Comparison of ENCODE assay signal across 27 cellular contexts in the genomic region with DNA sequence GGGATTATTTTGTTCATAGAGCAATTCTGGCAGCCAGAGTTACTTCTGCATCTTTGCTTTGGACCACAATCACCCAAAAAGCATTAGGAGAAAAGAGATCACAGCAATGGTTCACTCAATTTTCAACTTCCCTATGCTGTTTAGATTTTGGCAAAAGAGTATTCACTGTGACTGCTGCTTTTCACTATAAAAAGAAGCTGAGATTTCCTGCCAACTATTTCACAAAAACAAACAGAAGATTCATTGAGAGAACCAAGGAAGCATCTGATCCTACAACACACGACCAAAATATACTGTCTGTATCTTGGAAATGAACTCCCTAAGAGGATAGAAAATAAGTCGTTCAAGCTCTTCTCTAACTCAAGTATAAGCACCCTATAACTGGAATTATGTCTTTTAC.
DNase-seq lines count a peak whose midpoint lies in the region; FAIRE-seq and TF ChIP-seq lines count a peak whose summit lies in the region.
"Had no signal": no experiment of that assay in that cellular context is flagged by ENCODE, and none has a peak within 500 bp of the region (broad histone marks: within the 10 kb centered on the region; RNA-seq: fewer than 3 reads in every experiment).

No MANE protein-coding gene starts in this region.

- no peak overlapping the region for H3K9ac ChIP-seq in astrocyte (ENCODE audit: low read length)
- H3K9ac ChIP-seq: SK-N-SH had no signal

- peak overlapping the region; percentile 66 for H3K27ac Mint-ChIP-seq in astrocyte (ENCODE audit: unreplicated experiment)
- H3K27ac Mint-ChIP-seq in nephron: peak overlapping the region in 2 of 3 experiments; percentile 14 to 35
- H3K27ac Mint-ChIP-seq: B cell; CD8-positive, alpha-beta T cell had no signal

- peak overlapping the region; percentile 22 for H2AFZ ChIP-seq in astrocyte (ENCODE audit: low read depth, low read length)

- no peak overlapping the region for H3K27ac ChIP-seq in astrocyte (ENCODE audit: low read depth, low read length)
- H3K27ac ChIP-seq: C4-2B had no signal

- no peaks in the 10 kb centered on the region for H3K9me3 ChIP-seq in astrocyte (ENCODE audit: insufficient read depth, low read depth, low read length)
- H3K9me3 ChIP-seq: SK-N-SH had no signal

- H3K4me3 Mint-ChIP-seq in astrocyte (ENCODE audit: unreplicated experiment) (no peak overlapping the region), nephron (no peak overlapping the region)
- H3K4me3 Mint-ChIP-seq: B cell; CD8-positive, alpha-beta T cell had no signal

- H3K27me3 ChIP-seq in astrocyte (ENCODE audit: insufficient read depth, low read length): no peaks in the 10 kb centered on the region

- DNase-seq in astrocyte (ENCODE audit: low read depth) (no peak), globus pallidus (ENCODE audit: low spot score) (peak; percentile 87), NCI-H345 (lab: John Stamatoyannopoulos, UW) (no peak), NCI-H1417 treated with DMSO at 0.1 percent for 48 hours (lab: John Stamatoyannopoulos, UW) (no peak), COLO829 (ENCODE audit: low spot score) (no peak)
- no peak for DNase-seq in activated CD8-positive, alpha-beta memory T cell treated with anti-CD3 and anti-CD28 coated beads, Interleukin-2, amount 50 U/mL, for 48 hours
- DNase-seq: CD8-positive, alpha-beta T cell; DMS 273 treated with DMSO at 0.1 percent for 48 hours; DMS79; EL; GF-D8; IMR-90; KG1; MM.1S; NCI-H1417; NCI-H187; NCI-H2081 treated with DMSO at 0.1 percent for 48 hours; NCI-H2171 treated with DMSO at 0.1 percent for 48 hours; NCI-H526; NCI-H82; NK-92 treated with Interleukin-12 subunit alpha and Interleukin-12 subunit beta, amount 100 ng/mL, for 24 hours; PC-3; SK-N-SH had no signal

- no peaks in the 10 kb centered on the region for H3K36me3 ChIP-seq in astrocyte (ENCODE audit: insufficient read depth, low read length)

- H3K4me2 ChIP-seq in astrocyte (ENCODE audit: low read length): peak overlapping the region; percentile 12
- H3K4me2 ChIP-seq: SK-N-SH had no signal

- H3K4me1 ChIP-seq in astrocyte (ENCODE audit: insufficient read depth, low read length): peaks cover 3% of the 10 kb centered on the region

- H3K9me3 Mint-ChIP-seq in astrocyte (ENCODE audit: unreplicated experiment) (no peaks in the 10 kb centered on the region), nephron (no peaks in the 10 kb centered on the region)
- H3K9me3 Mint-ChIP-seq: CD8-positive, alpha-beta T cell had no signal

- H3K4me3 ChIP-seq in astrocyte (ENCODE audit: insufficient read depth, low read depth, low read length): no peak overlapping the region

- H3K27me3 Mint-ChIP-seq in astrocyte (ENCODE audit: low read depth, unreplicated experiment): peaks cover 10% of the 10 kb centered on the region
- peaks cover 15% of the 10 kb centered on the region for H3K27me3 Mint-ChIP-seq in nephron (ENCODE audit: low read depth)

- TF ChIP-seq CTCF in astrocyte (IDR thresholded peaks at IDR 0.05; ENCODE audit: insufficient read depth, low read depth, low read length) (no peak), nephron (IDR thresholded peaks at IDR 0.05; ENCODE audit: unreplicated experiment in 3 of 3) (no peak)

- H4K20me1 ChIP-seq in astrocyte (ENCODE audit: insufficient read depth, low read length): no peaks in the 10 kb centered on the region

- no peak for FAIRE-seq in astrocyte (lab: Jason Lieb, UNC)
- FAIRE-seq: GM12891 had no signal

- H3K4me1 Mint-ChIP-seq in astrocyte (ENCODE audit: low read depth, unreplicated experiment) (peaks cover 11% of the 10 kb centered on the region), nephron (peaks cover 42% of the 10 kb centered on the region)
- H3K4me1 Mint-ChIP-seq: B cell had no signal

- no peaks in the 10 kb centered on the region for H3K79me2 ChIP-seq in astrocyte (ENCODE audit: insufficient read depth, low read length)

- H3K36me3 Mint-ChIP-seq in astrocyte (ENCODE audit: low read depth, unreplicated experiment): no peaks in the 10 kb centered on the region
- H3K36me3 Mint-ChIP-seq in nephron (ENCODE audit: low read depth): no peaks in the 10 kb centered on the region
- H3K36me3 Mint-ChIP-seq: CD8-positive, alpha-beta T cell had no signal
